Comparison of ENCODE assay signal across 16 cellular contexts in genomic region chr11:28009383-28009782, GRCh38.
DNase-seq lines count a peak whose midpoint lies in the region; ATAC-seq and TF ChIP-seq lines count a peak whose summit lies in the region.
"Had no signal": no experiment of that assay in that cellular context is flagged by ENCODE, and none has a peak within 500 bp of the region (broad histone marks: within the 10 kb centered on the region; RNA-seq: fewer than 3 reads in every experiment).

No MANE protein-coding gene starts in this region.

- H3K4me3 ChIP-seq in epithelial cell of esophagus (ENCODE audit: low read length), result no peak overlapping the region
- H3K4me3 ChIP-seq in retinal pigment epithelial cell (ENCODE audit: low read length), result no peak overlapping the region
- H3K4me3 ChIP-seq: lower lobe of right lung, spleen, thyroid gland had no signal

- no peak for ATAC-seq in HG02970 (IDR thresholded peaks at IDR 0.05; ENCODE audit: low FRiP score, unreplicated experiment)
- ATAC-seq: lower lobe of right lung had no signal

- peak; percentile 41 for DNase-seq in GM03348 (ENCODE audit: low spot score)
- DNase-seq in NCI-H226, result peak; percentile 48
- DNase-seq in epithelial cell of esophagus (ENCODE audit: low read depth), result peak; percentile 72
- peak; percentile 56 for DNase-seq in retinal pigment epithelial cell (ENCODE audit: low read depth)
- DNase-seq in NCI-H2227 (lab: John Stamatoyannopoulos, UW; ENCODE audit: unreplicated experiment), result no peak
- no peak for DNase-seq in activated CD4-positive, CD25-positive, alpha-beta regulatory T cell treated with anti-CD3 and anti-CD28 coated beads, Interleukin-2, amount 50 U/mL, for 72 hours
- DNase-seq: DMS53; effector memory CD4-positive, alpha-beta T cell; GOT3; lower lobe of right lung; NCI-H1694; NCI-H748 treated with DMSO at 0.1 percent for 48 hours; SHP77; spleen; thyroid gland had no signal

- TF ChIP-seq CTCF in epithelial cell of esophagus (IDR thresholded peaks at IDR 0.05; ENCODE audit: insufficient read depth, low read depth, low read length, missing control alignments) (no peak), retinal pigment epithelial cell (conservative IDR thresholded peaks at IDR 0.05; ENCODE audit: low read depth, low read length) (no peak)

Comparison
In these comparisons a context has a peak if more than half of its experiments do, and no peak if none do; other contexts are left out.
1. DNase-seq: peak in GM03348 (single experiment), NCI-H226 (single experiment), epithelial cell of esophagus (single experiment) and retinal pigment epithelial cell (single experiment); none in NCI-H2227 (single experiment) and activated CD4-positive, CD25-positive, alpha-beta regulatory T cell treated with anti-CD3 and anti-CD28 coated beads, Interleukin-2, amount 50 U/mL, for 72 hours (single experiment).